ENCODE assay signal across 6 cellular contexts in genomic region chr16:30194177-30194925, GRCh38. TPM values are rescaled to one million over a fixed set of nuclear protein-coding genes. Genes with fewer than 3 reads are reported as not detected.
DNase-seq lines count a peak whose midpoint lies in the region; ATAC-seq and TF ChIP-seq lines count a peak whose summit lies in the region.
"Not testable (repeated sequence)": the region's sequence is repeated elsewhere in the genome, so short reads cannot be mapped to it uniquely, and the experiment has no call there.

No MANE protein-coding gene starts in this region.

- DNase-seq in CD4-positive, CD25-positive, alpha-beta regulatory T cell, result peak in 1 of 3 donors; percentile 13
- not testable (repeated sequence) for DNase-seq in activated CD4-positive, alpha-beta T cell treated with anti-CD3 and anti-CD28 coated beads for 36 hours; fibroblast of villous mesenchyme (ENCODE audit: low read depth); omental fat pad (ENCODE audit: low spot score)

- not testable (repeated sequence) for TF ChIP-seq CTCF in fibroblast of villous mesenchyme (IDR thresholded peaks at IDR 0.05; ENCODE audit: insufficient read depth, low read depth, low read length); omental fat pad (IDR thresholded peaks at IDR 0.05)

- CTCF ChIA-PET in activated CD4-positive, alpha-beta T cell treated with anti-CD3 and anti-CD28 coated beads for 36 hours (lab: Charles Lee), result not testable (repeated sequence)

- ATAC-seq in CD4-positive, CD25-positive, alpha-beta regulatory T cell (ENCODE audit: low read depth in 2 of 2), result peak; percentile 70 to 72
- peak; percentile 54 for ATAC-seq in GM21423 (IDR thresholded peaks at IDR 0.05; ENCODE audit: unreplicated experiment)
- ATAC-seq in HG03175 (IDR thresholded peaks at IDR 0.05; ENCODE audit: unreplicated experiment), result peak; percentile 66
- ATAC-seq in activated CD4-positive, alpha-beta T cell treated with anti-CD3 and anti-CD28 coated beads for 36 hours, result peak; percentile 76
- ATAC-seq in omental fat pad (ENCODE audit: low FRiP score), result peak; percentile 50

- H3K36me3 ChIP-seq in CD4-positive, CD25-positive, alpha-beta regulatory T cell (ENCODE audit: control insufficient read depth, insufficient read depth, low read length), result not testable (repeated sequence)

- not testable (repeated sequence) for H3K4me3 Mint-ChIP-seq in CD4-positive, CD25-positive, alpha-beta regulatory T cell; activated CD4-positive, alpha-beta T cell treated with anti-CD3 and anti-CD28 coated beads for 36 hours

- H3K9me3 Mint-ChIP-seq in CD4-positive, CD25-positive, alpha-beta regulatory T cell; activated CD4-positive, alpha-beta T cell treated with anti-CD3 and anti-CD28 coated beads for 36 hours (ENCODE audit: low read depth): not testable (repeated sequence)

- H3K27me3 Mint-ChIP-seq in CD4-positive, CD25-positive, alpha-beta regulatory T cell; activated CD4-positive, alpha-beta T cell treated with anti-CD3 and anti-CD28 coated beads for 36 hours: not testable (repeated sequence)

- not testable (repeated sequence) for H3K27me3 ChIP-seq in CD4-positive, CD25-positive, alpha-beta regulatory T cell (ENCODE audit: control insufficient read depth, insufficient read depth, low read length)

- not testable (repeated sequence) for H3K36me3 Mint-ChIP-seq in CD4-positive, CD25-positive, alpha-beta regulatory T cell; activated CD4-positive, alpha-beta T cell treated with anti-CD3 and anti-CD28 coated beads for 36 hours (ENCODE audit: low read depth)

- H3K27ac ChIP-seq in CD4-positive, CD25-positive, alpha-beta regulatory T cell (ENCODE audit: insufficient read depth, low read length, poor library complexity, severe bottlenecking), result not testable (repeated sequence)

- intact Hi-C loops in activated CD4-positive, alpha-beta T cell treated with anti-CD3 and anti-CD28 coated beads for 36 hours (cut with DNase I, micrococcal nuclease), result not testable (repeated sequence)

- H3K9me3 ChIP-seq in CD4-positive, CD25-positive, alpha-beta regulatory T cell (ENCODE audit: control insufficient read depth in 2 of 2, low read length in 2 of 2), result not testable (repeated sequence)

- H3K4me1 ChIP-seq in CD4-positive, CD25-positive, alpha-beta regulatory T cell (ENCODE audit: control insufficient read depth, insufficient read depth, low read length, poor library complexity, severe bottlenecking), result not testable (repeated sequence)

- not testable (repeated sequence) for H3K4me1 Mint-ChIP-seq in CD4-positive, CD25-positive, alpha-beta regulatory T cell; activated CD4-positive, alpha-beta T cell treated with anti-CD3 and anti-CD28 coated beads for 36 hours

- H3K27ac Mint-ChIP-seq in CD4-positive, CD25-positive, alpha-beta regulatory T cell; activated CD4-positive, alpha-beta T cell treated with anti-CD3 and anti-CD28 coated beads for 36 hours: not testable (repeated sequence)

- not testable (repeated sequence) for H3K4me3 ChIP-seq in CD4-positive, CD25-positive, alpha-beta regulatory T cell (ENCODE audit: low read depth, low read length)
- H3K4me3 ChIP-seq in fibroblast of villous mesenchyme (ENCODE audit: low read depth, low read length), result peak overlapping the region; percentile 54

- POLR2A ChIA-PET in activated CD4-positive, alpha-beta T cell treated with anti-CD3 and anti-CD28 coated beads for 36 hours (lab: Charles Lee), result not testable (repeated sequence)

RNA-seq across cellular contexts. Expression of gene SLX1A, which starts 0.7 kb away (rescaled TPM):
- total RNA-seq in CD4-positive, CD25-positive, alpha-beta regulatory T cell, result 50.3 TPM
- polyA plus RNA-seq in CD4-positive, CD25-positive, alpha-beta regulatory T cell, result 100 to 1,000 TPM in 3 of 4 donors, 10 to 100 TPM in 1; 56.8 to 136 (median 102) TPM
- 10 to 100 TPM; 24.4 to 99.3 TPM for total RNA-seq in activated CD4-positive, alpha-beta T cell treated with anti-CD3 and anti-CD28 coated beads for 36 hours
- total RNA-seq in fibroblast of villous mesenchyme (16.8 and 49.3 TPM in 2 replicates), omental fat pad (10 to 100 TPM; 21.7 to 52.7 (median 44.2) TPM)

RNA-seq across cellular contexts. Expression of gene BOLA2B, which starts 0.9 kb away (rescaled TPM):
- 58.2 TPM for total RNA-seq in CD4-positive, CD25-positive, alpha-beta regulatory T cell
- polyA plus RNA-seq in CD4-positive, CD25-positive, alpha-beta regulatory T cell, result 100 to 1,000 TPM; 163 to 225 (median 191) TPM
- total RNA-seq in activated CD4-positive, alpha-beta T cell treated with anti-CD3 and anti-CD28 coated beads for 36 hours, result 100 to 1,000 TPM; 188 to 190 TPM
- 46.6 and 140 TPM in 2 replicates for total RNA-seq in fibroblast of villous mesenchyme
- 100 to 1,000 TPM; 152 to 366 (median 206) TPM for total RNA-seq in omental fat pad

RNA-seq across cellular contexts. Expression of gene SULT1A3, which starts 4.7 kb away (rescaled TPM):
- 19.3 TPM for total RNA-seq in CD4-positive, CD25-positive, alpha-beta regulatory T cell
- polyA plus RNA-seq in CD4-positive, CD25-positive, alpha-beta regulatory T cell, result 1 to 10 TPM in 1 of 4 donors, under 1 TPM in 2, not detected in 1; 0.71 to 1.5 (median 0.91) TPM
- 10 to 100 TPM; 17.4 to 18.9 TPM for total RNA-seq in activated CD4-positive, alpha-beta T cell treated with anti-CD3 and anti-CD28 coated beads for 36 hours
- total RNA-seq in fibroblast of villous mesenchyme (3.5 and 3.9 TPM in 2 replicates), omental fat pad (10 to 100 TPM; 14.0 to 32.3 (median 18.3) TPM)

RNA-seq across cellular contexts. Expression of gene CORO1A, which starts 10.9 kb away (rescaled TPM):
- 850 TPM for total RNA-seq in CD4-positive, CD25-positive, alpha-beta regulatory T cell
- polyA plus RNA-seq in CD4-positive, CD25-positive, alpha-beta regulatory T cell, result 1,000 to 10,000 TPM; 1,269 to 1,770 (median 1,540) TPM
- 1,000 to 10,000 TPM in 1 of 2 experiments, 100 to 1,000 TPM in 1; 997 to 1,175 TPM for total RNA-seq in activated CD4-positive, alpha-beta T cell treated with anti-CD3 and anti-CD28 coated beads for 36 hours
- total RNA-seq in fibroblast of villous mesenchyme, result 1.6 and 3.5 TPM in 2 replicates
- 100 to 1,000 TPM in 1 of 4 donors, 10 to 100 TPM in 3; 31.6 to 109 (median 50.0) TPM for total RNA-seq in omental fat pad

RNA-seq across cellular contexts. Expression of gene NPIPB13, which starts 53.9 kb away (rescaled TPM):
- 30.5 TPM for total RNA-seq in CD4-positive, CD25-positive, alpha-beta regulatory T cell
- polyA plus RNA-seq in CD4-positive, CD25-positive, alpha-beta regulatory T cell, result 1 to 10 TPM in 1 of 4 donors, under 1 TPM in 3; 0.68 to 1.0 (median 0.86) TPM
- 10 to 100 TPM; 10.5 to 11.3 TPM for total RNA-seq in activated CD4-positive, alpha-beta T cell treated with anti-CD3 and anti-CD28 coated beads for 36 hours
- total RNA-seq in fibroblast of villous mesenchyme, result 0.97 TPM in 1 of 2 replicates, not detected in the other
- 10 to 100 TPM in 1 of 4 donors, 1 to 10 TPM in 3; 2.8 to 14.7 (median 5.9) TPM for total RNA-seq in omental fat pad
